In the genomic region with DNA sequence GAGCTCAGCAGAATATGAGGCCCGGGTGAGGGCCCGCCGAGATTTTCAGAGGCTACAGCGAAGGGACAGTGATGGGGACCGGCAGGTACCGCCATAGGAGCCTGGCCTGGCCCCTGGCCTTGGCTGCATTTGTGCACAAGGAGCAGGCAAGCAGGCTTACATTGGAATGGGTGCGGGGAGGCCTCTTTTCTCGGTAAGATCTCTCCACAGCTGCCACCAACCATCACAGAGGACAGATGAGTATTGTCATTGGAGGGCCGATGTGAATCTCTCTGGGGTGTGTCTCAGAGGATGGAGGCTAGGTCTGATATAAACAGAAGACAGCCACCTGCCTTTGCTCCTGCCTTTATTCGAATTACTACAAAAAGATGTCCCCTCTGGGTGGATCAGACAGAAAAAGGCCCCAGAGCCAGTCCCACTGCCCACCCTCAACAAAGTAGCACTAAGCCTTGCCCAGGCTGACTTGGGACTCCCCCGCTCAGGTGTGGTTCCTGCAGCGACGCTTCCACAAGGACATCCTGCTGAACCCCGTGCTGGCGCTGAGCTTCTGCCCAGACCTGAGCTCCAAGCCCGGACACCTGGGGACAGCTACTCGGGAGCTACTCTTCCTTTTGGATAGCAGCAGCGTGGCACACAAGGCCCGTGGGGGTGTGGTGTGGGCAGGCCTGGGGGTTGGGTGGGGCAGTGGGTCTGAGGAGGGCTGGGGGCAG, we compare ENCODE assay signal across 18 cellular contexts. TPM values are rescaled to one million over a fixed set of nuclear protein-coding genes. Genes with fewer than 3 reads are reported as not detected.
A peak's percentile ranks its signal among the peaks of the same experiment; 100 is the strongest.
DNase-seq lines count a peak whose midpoint lies in the region; FAIRE-seq and TF ChIP-seq lines count a peak whose summit lies in the region.
"Had no signal": no experiment of that assay in that cellular context is flagged by ENCODE, and none has a peak within 500 bp of the region (broad histone marks: within the 10 kb centered on the region; RNA-seq: fewer than 3 reads in every experiment).

No MANE protein-coding gene starts in this region.

- CTCF ChIA-PET in Calu3 (lab: Charles Lee), result no interaction called here

- H3K79me2 ChIP-seq in osteoblast (ENCODE audit: insufficient read depth, low read length), result no peaks in the 10 kb centered on the region

- no peaks in the 10 kb centered on the region for H3K36me3 ChIP-seq in WERI-Rb-1
- no peaks in the 10 kb centered on the region for H3K36me3 ChIP-seq in osteoblast (ENCODE audit: insufficient read depth, low read length)
- H3K36me3 ChIP-seq: MG63 had no signal

- H3K4me3 Mint-ChIP-seq in Calu3 (ENCODE audit: low read depth, unreplicated experiment), result no peak overlapping the region
- H3K4me3 Mint-ChIP-seq: CD4-positive, alpha-beta T cell; H9 had no signal

- H3K4me3 ChIP-seq in WERI-Rb-1 (ENCODE audit: low read depth, low read length) (no peak overlapping the region), osteoblast (ENCODE audit: insufficient read depth, low read length) (no peak overlapping the region)
- H3K4me3 ChIP-seq: MG63 had no signal

- peaks cover 60% of the 10 kb centered on the region for H3K27me3 Mint-ChIP-seq in Calu3 (ENCODE audit: unreplicated experiment)

- peaks cover 8% of the 10 kb centered on the region for H3K36me3 Mint-ChIP-seq in Calu3 (ENCODE audit: insufficient read depth, unreplicated experiment)

- H3K9me3 Mint-ChIP-seq in Calu3 (ENCODE audit: low read depth, unreplicated experiment), result no peaks in the 10 kb centered on the region
- H3K9me3 Mint-ChIP-seq: CD4-positive, alpha-beta T cell; H9 had no signal

- H3K9me3 ChIP-seq in WERI-Rb-1 (ENCODE audit: severe bottlenecking) (no peaks in the 10 kb centered on the region), osteoblast (ENCODE audit: low read depth, low read length) (no peaks in the 10 kb centered on the region)
- H3K9me3 ChIP-seq: Caco-2, MG63 had no signal

- peak; percentile 11 for DNase-seq in D721Med (ENCODE audit: insufficient read length, low spot score)
- peak; percentile 64 to 72 for DNase-seq in NCI-H524 (lab: John Stamatoyannopoulos, UW)
- DNase-seq in WERI-Rb-1, result no peak
- DNase-seq in osteoblast (ENCODE audit: insufficient read length, low spot score, missing footprints), result peak; percentile 68
- DNase-seq in cortex of kidney (lab: John Stamatoyannopoulos, UW), result no peak
- DNase-seq in Calu3, result no peak
- DNase-seq in inferior parietal cortex (ENCODE audit: extremely low spot score), result no peak
- no peak for DNase-seq in NCI-H1930 (lab: John Stamatoyannopoulos, UW)
- DNase-seq: CD4-positive, alpha-beta T cell; H9; Kasumi-1; NCI-H1092 treated with DMSO at 0.1 percent for 48 hours; NCI-H2081 treated with DMSO at 0.1 percent for 48 hours; NCI-H510A had no signal

- peaks cover 4% of the 10 kb centered on the region for H3K27me3 ChIP-seq in WERI-Rb-1 (ENCODE audit: insufficient read depth, low read depth, severe bottlenecking)
- peaks cover 35% of the 10 kb centered on the region for H3K27me3 ChIP-seq in osteoblast (ENCODE audit: insufficient read depth, low read length)

- H3K4me2 ChIP-seq in osteoblast (ENCODE audit: insufficient read depth, low read length), result no peak overlapping the region

- no peak for FAIRE-seq in D721Med (lab: Jason Lieb, UNC)

- no peak overlapping the region for H3K27ac Mint-ChIP-seq in Calu3 (ENCODE audit: unreplicated experiment)
- H3K27ac Mint-ChIP-seq: CD4-positive, alpha-beta T cell; H9 had no signal

- TF ChIP-seq CTCF in D721Med (IDR thresholded peaks at IDR 0.05; ENCODE audit: insufficient read depth, missing control alignments), result no peak
- TF ChIP-seq CTCF in WERI-Rb-1 (IDR thresholded peaks at IDR 0.05; ENCODE audit: low read depth, low read length), result no peak
- TF ChIP-seq CTCF in osteoblast (IDR thresholded peaks at IDR 0.05; ENCODE audit: extremely low read depth, low read depth, low read length), result no peak
- no peak for TF ChIP-seq CTCF in Calu3 (IDR thresholded peaks at IDR 0.05; ENCODE audit: unreplicated experiment)

- H2AFZ ChIP-seq in osteoblast (ENCODE audit: low read length), result no peak overlapping the region

- H3K4me1 ChIP-seq in osteoblast (ENCODE audit: insufficient read depth, low read length), result no peaks in the 10 kb centered on the region

- H4K20me1 ChIP-seq in osteoblast (ENCODE audit: insufficient read depth, low read length), result no peaks in the 10 kb centered on the region

- intact Hi-C loops in Calu3 (cut with micrococcal nuclease; ENCODE audit: unreplicated experiment), result loop anchor here (2.0 kb wide), 1 partner anchor 48 kb away; a partner anchor contains a TSS

- H3K4me1 Mint-ChIP-seq in Calu3 (ENCODE audit: low read depth, unreplicated experiment), result peaks cover 11% of the 10 kb centered on the region

- H3K27ac ChIP-seq in WERI-Rb-1 (peak overlapping the region; percentile 68), osteoblast (ENCODE audit: low read depth, low read length) (no peak overlapping the region)

- no TSS peak for BruUV-seq in Calu3 (replicated peaks; lab: Mats Ljungman, UMichigan)

RNA-seq across cellular contexts. Expression of a gene that starts 5.4 kb away (rescaled TPM):
- total RNA-seq in osteoblast (not detected in 2 replicates), Calu3 (2022) (0.54 and 0.90 TPM in 2 replicates)
- total RNA-seq: CD4-positive, alpha-beta T cell; SK-MEL-5; T-helper 2 cell treated with Interferon-gamma antibody and Interleukin-4, amounts not matched to agents 100 ng/mL and 5 ng/mL, for 36 hours had no signal

RNA-seq across cellular contexts. Expression of a gene that starts 13.9 kb away (rescaled TPM):
- 26.8 and 28.9 TPM in 2 replicates for total RNA-seq in osteoblast
- total RNA-seq in Calu3 (2022), result 131 and 140 TPM in 2 replicates

RNA-seq across cellular contexts. Expression of a gene that starts 14.6 kb away (rescaled TPM):
- total RNA-seq in osteoblast, result 2.7 and 3.3 TPM in 2 replicates
- total RNA-seq in Calu3 (2022), result 11.2 and 11.6 TPM in 2 replicates
- total RNA-seq: CD4-positive, alpha-beta T cell had no signal

RNA-seq across cellular contexts. Expression of a gene that starts 26.5 kb away (rescaled TPM):
- total RNA-seq in osteoblast, result not detected in 2 replicates
- 3.3 and 3.6 TPM in 2 replicates for total RNA-seq in Calu3 (2022)
- total RNA-seq: CD4-positive, alpha-beta T cell had no signal

RNA-seq across cellular contexts. Expression of a gene that starts 41.0 kb away (rescaled TPM):
- not detected in 2 replicates for total RNA-seq in osteoblast
- not detected in 2 replicates for total RNA-seq in Calu3 (2022)
- total RNA-seq: Caco-2; CD4-positive, alpha-beta T cell; H9; SK-MEL-5; T-helper 2 cell treated with Interferon-gamma antibody and Interleukin-4, amounts not matched to agents 100 ng/mL and 5 ng/mL, for 36 hours had no signal

Comparison
In these comparisons a context has a peak if more than half of its experiments do, and no peak if none do; other contexts are left out.
1. DNase-seq: peak in D721Med (single experiment), NCI-H524 (2 of 2) and osteoblast (single experiment); none in WERI-Rb-1 (single experiment), cortex of kidney (single experiment), Calu3 (single experiment), inferior parietal cortex (single experiment) and NCI-H1930 (0 of 2).